ENCODE assay signal across 8 cellular contexts in the genomic region with DNA sequence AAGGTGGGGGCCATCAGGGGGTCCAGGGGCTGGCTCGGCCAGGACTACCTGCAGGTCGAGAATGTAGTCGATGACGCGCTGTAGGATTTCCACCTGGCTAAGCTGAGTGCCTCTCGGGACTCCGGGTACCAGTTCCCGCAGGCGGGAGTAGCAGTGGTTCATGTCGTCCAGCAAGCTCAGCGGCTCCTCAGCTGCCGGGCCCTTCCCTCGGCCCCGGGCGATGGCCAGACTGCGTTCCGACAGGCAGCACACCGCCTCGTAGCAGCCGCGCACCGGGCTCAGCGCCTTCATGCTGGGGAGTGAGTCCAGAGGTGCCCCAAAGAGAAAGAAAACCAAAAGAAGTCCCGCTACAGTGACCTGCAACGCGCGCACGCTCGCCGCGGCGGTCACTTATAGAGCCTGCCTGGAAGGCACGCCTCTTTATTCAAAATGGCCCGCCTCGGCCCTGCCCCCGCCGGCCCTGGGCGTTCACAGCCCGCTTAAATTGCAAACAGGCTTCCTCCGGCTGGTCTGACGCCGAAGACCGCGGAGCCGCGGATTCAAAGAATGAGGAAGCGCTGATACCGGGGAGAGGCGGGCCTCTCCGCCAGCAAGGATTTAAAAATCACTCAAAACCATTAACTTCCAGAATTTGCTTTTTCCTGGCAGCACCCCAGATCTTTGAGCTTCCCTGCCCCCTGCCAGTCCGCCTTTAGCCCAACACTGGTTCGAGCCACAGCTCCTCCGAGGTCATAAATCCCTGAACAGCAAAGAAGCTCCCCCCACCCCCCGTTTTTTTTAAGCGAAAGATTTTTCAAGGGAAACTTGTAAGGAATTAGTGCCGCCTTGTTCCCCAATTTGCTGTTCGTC. TPM values are rescaled to one million over a fixed set of nuclear protein-coding genes. Genes with fewer than 3 reads are reported as not detected.
DNase-seq lines count a peak whose midpoint lies in the region; ATAC-seq, FAIRE-seq and TF ChIP-seq lines count a peak whose summit lies in the region.

A gene with protein sequence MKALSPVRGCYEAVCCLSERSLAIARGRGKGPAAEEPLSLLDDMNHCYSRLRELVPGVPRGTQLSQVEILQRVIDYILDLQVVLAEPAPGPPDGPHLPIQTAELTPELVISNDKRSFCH (minus strand): TSS at position 366 of the 849 bp plus-strand sequence. CDS start 75 bp downstream, at position 291.

- POLR2A ChIA-PET in H1 (lab: Charles Lee; ENCODE audit: partially characterized antibody) = interaction anchor here (0.6 to 20.4 kb wide), 23 partner anchors 9 to 235 kb away, joined by 3 to 547 read pairs (median 5); a partner anchor contains a TSS

- no peak within 1 kb of the TSS for H2BK20ac ChIP-seq in H1 (ENCODE audit: low read length)

- H3K23ac ChIP-seq in H1 (ENCODE audit: insufficient read length) (no peak within 1 kb of the TSS), mesendoderm (ENCODE audit: low read length) (peak within 1 kb of the TSS; percentile 97)

- H3K18ac ChIP-seq in H1 (ENCODE audit: extremely low read depth, low read length) = peak within 1 kb of the TSS; percentile 93
- peak within 1 kb of the TSS; percentile 95 for H3K18ac ChIP-seq in mesendoderm (ENCODE audit: low read length)

- H3K23me2 ChIP-seq in H1 (ENCODE audit: low read depth, low read length) = peaks cover 25% of the 10 kb centered on the region

- no peak for TF ChIP-seq CTCF in H1 (IDR thresholded peaks at IDR 0.05; ENCODE audit: control extremely low read depth in 1 of 3, insufficient read depth in 1 of 3, low read depth in 1 of 3, low read length in 3 of 3)

- H3K79me2 ChIP-seq in H1 (ENCODE audit: control insufficient read depth in 1 of 2, insufficient read depth in 2 of 2, low read length in 2 of 2) (peaks cover 4 to 20% of the 10 kb centered on the region in 2 experiments), mesendoderm (ENCODE audit: control insufficient read depth, insufficient read depth, low read length) (peaks cover 20% of the 10 kb centered on the region)

- peak within 1 kb of the TSS; percentile 21 for H2BK120ac ChIP-seq in H1 (replicated peaks; ENCODE audit: low read depth, low read length)
- peak within 1 kb of the TSS; percentile 75 for H2BK120ac ChIP-seq in mesendoderm (ENCODE audit: low read depth, low read length)

- peaks cover 5 to 13% of the 10 kb centered on the region in 2 experiments for H4K20me1 ChIP-seq in H1 (replicated peaks in 1 of 2; ENCODE audit: control insufficient read depth in 1 of 2, insufficient read depth in 2 of 2, low read length in 2 of 2)

- peak; percentile 62 for DNase-seq in CMK (ENCODE audit: low read depth)
- peak; percentile 95 for DNase-seq in HS-27A (ENCODE audit: low read depth)
- peak; percentile 96 to 97 for DNase-seq in NOMO-1 (lab: John Stamatoyannopoulos, UW; ENCODE audit: unreplicated experiment in 2 of 2)
- peak; percentile 79 to 85 for DNase-seq in activated CD8-positive, alpha-beta memory T cell treated with anti-CD3 and anti-CD28 coated beads for 4 hours (ENCODE audit: low read depth in 2 of 2)
- DNase-seq in H1 (ENCODE audit: low read depth in 1 of 2, low spot score in 2 of 2) = peak; percentile 78 to 96
- peak; percentile 98 for DNase-seq in mesendoderm
- peak; percentile 83 for DNase-seq in stimulated activated CD8-positive, alpha-beta memory T cell treated with anti-CD3 and anti-CD28 coated beads, Interleukin-15, amount 100 ng/mL, for 1 hour (ENCODE audit: low read depth)

- no peak within 1 kb of the TSS for H2AFZ ChIP-seq in H1 (ENCODE audit: low read length)

- no peak for FAIRE-seq in H1 (lab: Jason Lieb, UNC)

- H3K14ac ChIP-seq in H1 (ENCODE audit: insufficient read length) = no peak within 1 kb of the TSS

- H4K5ac ChIP-seq in H1 (ENCODE audit: insufficient read length, low read depth, low read length) = peak within 1 kb of the TSS; percentile 57
- peak within 1 kb of the TSS; percentile 18 for H4K5ac ChIP-seq in mesendoderm (ENCODE audit: low read length)

- TF ChIP-seq POLR2A in H1 (IDR thresholded peaks at IDR 0.05; ENCODE audit: control extremely low read depth in 1 of 2, low read depth in 2 of 2, low read length in 2 of 2) = peak; percentile 96 to 97

- H3K56ac ChIP-seq in H1 (replicated peaks; ENCODE audit: insufficient read length, low read depth, low read length) = peak within 1 kb of the TSS; percentile 67
- H3K56ac ChIP-seq in mesendoderm (ENCODE audit: low read length) = peak within 1 kb of the TSS; percentile 97

- CTCF ChIA-PET in H1 (lab: Charles Lee; ENCODE audit: partially characterized antibody) = interaction anchor here (1.0 to 21.9 kb wide), 15 partner anchors 8 to 132 kb away, joined by 3 to 706 read pairs (median 4); a partner anchor contains a TSS

- no peak; a peak in 1 of 3 replicates for TF ChIP-seq EP300 in H1 (IDR thresholded peaks at IDR 0.05; ENCODE audit: borderline replicate concordance in 1 of 2, low read depth in 2 of 2, low read length in 2 of 2)

- H3K4me3 ChIP-seq in H1 (ENCODE audit: extremely low read depth in 1 of 4, insufficient read depth in 2 of 4, low read depth in 3 of 4, low read length in 4 of 4) = peak within 1 kb of the TSS; percentile 66 to 98 (median 94)
- H3K4me3 ChIP-seq in mesendoderm (ENCODE audit: low read length) = peak within 1 kb of the TSS; percentile 98

- H3K9ac ChIP-seq in H1 (replicated peaks in 1 of 4; ENCODE audit: extremely low read depth in 1 of 4, low read depth in 3 of 4, low read length in 3 of 4) (peak within 1 kb of the TSS; percentile 63 to 80 (median 78)), mesendoderm (ENCODE audit: low read length) (peak within 1 kb of the TSS; percentile 99)

- H2AK5ac ChIP-seq in H1 (ENCODE audit: low read depth, low read length) (no peak within 1 kb of the TSS; the same call in 1 of the 2 replicates), mesendoderm (ENCODE audit: low read length) (peak within 1 kb of the TSS; percentile 28)

- peaks cover 0 to 19% (median 0%) of the 10 kb centered on the region in 4 experiments; a peak in 5 of 8 replicates for H3K36me3 ChIP-seq in H1 (ENCODE audit: control insufficient read depth in 2 of 4, insufficient read depth in 4 of 4, low read length in 3 of 4)
- H3K36me3 ChIP-seq in mesendoderm (ENCODE audit: control insufficient read depth, insufficient read depth, low read length) = peaks cover 3% of the 10 kb centered on the region

- H3K4me1 ChIP-seq in H1 (replicated peaks in 1 of 4; ENCODE audit: control insufficient read depth in 3 of 4, insufficient read depth in 4 of 4, low read length in 3 of 4) (peaks cover 22 to 36% (median 27%) of the 10 kb centered on the region in 4 experiments), mesendoderm (ENCODE audit: control insufficient read depth, low read depth, low read length) (peaks cover 19% of the 10 kb centered on the region)

- H3K27me3 ChIP-seq in H1 (replicated peaks in 1 of 4; ENCODE audit: control insufficient read depth in 3 of 4, extremely low read depth in 1 of 4, insufficient read depth in 3 of 4, low read length in 3 of 4) = peaks cover 0 to 4% (median 0%) of the 10 kb centered on the region in 4 experiments; a peak in 2 of 7 replicates
- H3K27me3 ChIP-seq in mesendoderm (ENCODE audit: insufficient read depth, low read length, poor library complexity) = no peaks in the 10 kb centered on the region

- peak; percentile 65 for ATAC-seq in GM19463 (IDR thresholded peaks at IDR 0.05; ENCODE audit: unreplicated experiment)

- peak within 1 kb of the TSS; percentile 87 for H2BK5ac ChIP-seq in H1 (ENCODE audit: low read depth, low read length)
- peak within 1 kb of the TSS; percentile 93 for H2BK5ac ChIP-seq in mesendoderm (ENCODE audit: low read length)

- peak within 1 kb of the TSS; percentile 88; the same call in 1 of the 2 replicates for H4K8ac ChIP-seq in H1 (ENCODE audit: extremely low read depth, insufficient read depth, low read length)
- H4K8ac ChIP-seq in mesendoderm (ENCODE audit: low read depth, low read length) = no peak within 1 kb of the TSS

- peak within 1 kb of the TSS; percentile 45 for H4K91ac ChIP-seq in H1 (replicated peaks; ENCODE audit: insufficient read length, low read length)

- H2BK15ac ChIP-seq in H1 (ENCODE audit: low read length) (no peak within 1 kb of the TSS), mesendoderm (replicated peaks; ENCODE audit: low read depth) (peak within 1 kb of the TSS; percentile 41)

- 1% methylated on average over 54 of the region's 57 CpGs; no CpG with 5 or more reads in 1 of the 2 experiments for WGBS in H1 (ENCODE audit: extremely low coverage in 1 of 2, insufficient coverage in 1 of 2, insufficient read length in 1 of 2, insufficient replicate concordance in 2 of 2, low coverage in 1 of 2, low lambda C conversion rate in 2 of 2, missing lambda C conversion rate in 1 of 2), 2 experiments
- WGBS in mesendoderm (ENCODE audit: extremely low coverage, insufficient coverage, low lambda C conversion rate) = no CpG with 5 or more reads among the region's 57 CpGs

- H3K27ac ChIP-seq in H1 (ENCODE audit: low read depth, low read length) = peak within 1 kb of the TSS; percentile 64
- peak within 1 kb of the TSS; percentile 95 for H3K27ac ChIP-seq in mesendoderm (ENCODE audit: low read depth, low read length)

- H3K79me1 ChIP-seq in H1 (ENCODE audit: low read depth, low read length) = no peaks in the 10 kb centered on the region; the same call in 1 of the 2 replicates
- H3K79me1 ChIP-seq in mesendoderm (ENCODE audit: low read length) = peaks cover 2% of the 10 kb centered on the region

- H2BK12ac ChIP-seq in H1 (ENCODE audit: low read depth, low read length) = peak within 1 kb of the TSS; percentile 23; the same call in 1 of the 2 replicates

- peak within 1 kb of the TSS; percentile 87 to 98 for H3K4me2 ChIP-seq in H1 (ENCODE audit: insufficient read depth in 1 of 2, low read depth in 2 of 2, low read length in 2 of 2)
- peak within 1 kb of the TSS; percentile 65 for H3K4me2 ChIP-seq in mesendoderm (ENCODE audit: low read length)

- TF ChIP-seq RAD21 in H1 (IDR thresholded peaks at IDR 0.05 in 1 of 2, conservative IDR thresholded peaks at IDR 0.05 in 1 of 2; ENCODE audit: low read depth in 2 of 2, low read length in 2 of 2) = no peak; a peak in 1 of 4 replicates

- peak within 1 kb of the TSS; percentile 12 for H3K4ac ChIP-seq in H1 (replicated peaks; ENCODE audit: insufficient read length, low read depth, low read length)
- peak within 1 kb of the TSS; percentile 89 for H3K4ac ChIP-seq in mesendoderm (ENCODE audit: low read depth, low read length)

- H3K9me3 ChIP-seq in H1 (ENCODE audit: insufficient read depth in 2 of 2, low read depth in 1 of 2, low read length in 1 of 2) = no peaks in the 10 kb centered on the region

TF ChIP-seq in H1, 55 proteins besides CTCF, POLR2A, EP300 and RAD21 (continues in another document):
- peak; percentile 47 for TF ChIP-seq ASH2L (IDR thresholded peaks at IDR 0.05; ENCODE audit: low read length)

RNA-seq across cellular contexts. Expression of the gene that starts here (rescaled TPM):
- total RNA-seq in H1 (2021; fragmentation: NEBNext Ultra II Directional; extraction: Animal tissue kit (Norgen Biotek cat#: 25700)) = 240 and 252 TPM in 2 replicates
- 304 and 490 TPM in 2 replicates for polyA plus RNA-seq in H1 (2011; rRNA removed)
- polyA plus RNA-seq in H1 (2011; cell fraction: cytosol; rRNA removed) = 310 TPM
- polyA plus RNA-seq in H1 (2011; cell fraction: nucleus; rRNA removed) = 192 TPM
- 135 to 194 TPM (median 157 TPM) in 4 replicates for polyA plus RNA-seq in H1 (2012, experiment 1 of 2)
- 300 TPM for polyA plus RNA-seq in H1 (2012, experiment 2 of 2)
- polyA plus RNA-seq in H1 (2013, experiment 1 of 2) = 260 TPM
- 250 TPM for polyA plus RNA-seq in H1 (2013, experiment 2 of 2)
- 30.4 and 61.8 TPM in 2 replicates for polyA minus RNA-seq in H1 (2011; rRNA and poly(A)+ RNA removed)
- polyA minus RNA-seq in H1 (2011; cell fraction: cytosol; rRNA and poly(A)+ RNA removed) = 97.4 TPM
- 104 TPM for polyA minus RNA-seq in H1 (2011; cell fraction: nucleus; rRNA and poly(A)+ RNA removed)
- 209 TPM for polyA plus RNA-seq in mesendoderm (2013, experiment 1 of 2)
- polyA plus RNA-seq in mesendoderm (2013, experiment 2 of 2) = 208 TPM

Comparison
In these comparisons a context has a peak if more than half of its experiments do, and no peak if none do; other contexts are left out.
1. Peak in every context shown above with its lines: DNase-seq, ATAC-seq, H3K4me3 ChIP-seq and H3K27ac ChIP-seq.